Comparison of ENCODE assay signal across 8 cellular contexts in the genomic region with DNA sequence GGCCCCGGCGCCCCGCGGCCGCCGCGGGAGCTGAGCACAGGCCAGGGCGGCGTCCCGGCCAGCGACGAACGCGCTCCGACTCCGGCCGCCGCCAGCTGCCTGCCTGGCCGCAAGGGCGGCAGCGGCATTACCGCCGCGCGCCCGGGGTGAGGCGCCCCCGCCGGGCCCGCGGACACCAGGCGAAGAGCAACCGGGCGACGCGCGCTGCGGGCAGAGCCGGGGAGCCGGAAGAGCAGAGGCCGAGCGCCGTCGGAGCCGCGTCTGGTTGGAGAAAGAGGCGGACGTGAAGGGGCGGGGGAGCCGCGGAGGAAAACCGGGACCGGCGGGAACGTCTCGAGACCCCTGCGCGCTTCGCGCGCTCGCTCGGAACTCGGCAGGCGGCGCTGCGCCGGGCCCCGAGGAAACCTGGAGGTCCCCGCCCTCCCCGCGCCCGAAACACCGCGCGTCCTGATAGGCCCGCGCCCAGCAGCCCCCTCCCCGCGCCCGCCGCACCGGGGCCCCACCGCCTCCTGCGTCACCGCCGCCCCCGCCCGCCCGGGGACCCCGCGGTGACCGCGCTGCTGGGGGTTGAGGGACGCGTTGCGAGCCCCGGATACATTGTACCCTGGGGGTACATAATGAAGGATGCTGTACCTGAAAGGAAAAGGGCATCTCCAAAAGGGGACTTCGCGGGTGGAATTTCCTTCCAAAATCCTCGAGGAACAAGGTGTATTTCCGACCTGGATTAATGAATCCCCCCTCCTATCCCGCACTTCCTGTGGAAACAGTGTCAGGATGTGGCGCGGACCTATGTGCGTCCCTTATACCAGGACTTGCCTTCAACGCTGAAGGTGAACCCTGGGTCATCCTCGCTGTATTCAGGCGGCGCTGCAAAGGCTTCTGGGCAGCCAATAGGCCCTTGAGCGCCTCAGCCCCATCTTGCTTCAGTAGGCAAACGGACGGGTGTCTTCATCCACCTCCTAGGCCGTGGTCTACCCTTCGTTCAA. TPM values are rescaled to one million over a fixed set of nuclear protein-coding genes. Genes with fewer than 3 reads are reported as not detected.
A peak's percentile ranks its signal among the peaks of the same experiment; 100 is the strongest.
DNase-seq lines count a peak whose midpoint lies in the region; ATAC-seq and TF ChIP-seq lines count a peak whose summit lies in the region.

No MANE protein-coding gene starts in this region.

- peak overlapping the region; percentile 16 for H3K27ac Mint-ChIP-seq in activated naive CD8-positive, alpha-beta T cell treated with anti-CD3 and anti-CD28 coated beads, Interleukin-2, amount 10 ng/mL, durations not matched to agents 7 days and 5 days

- H3K9me3 Mint-ChIP-seq in activated naive CD8-positive, alpha-beta T cell treated with anti-CD3 and anti-CD28 coated beads, Interleukin-2, amount 10 ng/mL, durations not matched to agents 7 days and 5 days = no peaks in the 10 kb centered on the region

- H3K27ac ChIP-seq in ovary = peak overlapping the region; percentile 46 to 85
- H3K27ac ChIP-seq in vagina = peak overlapping the region; percentile 69

- H3K4me3 ChIP-seq in GM06990 (replicated peaks; ENCODE audit: low read depth, low read length) (peak overlapping the region; percentile 88), ovary (peak overlapping the region; percentile 57), vagina (peak overlapping the region; percentile 57 to 84)

- intact Hi-C loops in cardiac septum (cut with DNase I) (no loop called here), ovary (cut with DNase I) (no loop called here), vagina (cut with DNase I) (no loop called here)

- H3K9me3 ChIP-seq in ovary (no peaks in the 10 kb centered on the region), vagina (no peaks in the 10 kb centered on the region)

- H3K4me3 Mint-ChIP-seq in activated naive CD8-positive, alpha-beta T cell treated with anti-CD3 and anti-CD28 coated beads, Interleukin-2, amount 10 ng/mL, durations not matched to agents 7 days and 5 days = peak overlapping the region; percentile 81

- H3K4me1 Mint-ChIP-seq in activated naive CD8-positive, alpha-beta T cell treated with anti-CD3 and anti-CD28 coated beads, Interleukin-2, amount 10 ng/mL, durations not matched to agents 7 days and 5 days = peaks cover 13% of the 10 kb centered on the region

- H3K36me3 ChIP-seq in GM06990 (ENCODE audit: control insufficient read depth, insufficient read depth, low read length) = no peaks in the 10 kb centered on the region
- no peaks in the 10 kb centered on the region for H3K36me3 ChIP-seq in ovary
- no peaks in the 10 kb centered on the region for H3K36me3 ChIP-seq in vagina

- no peak for TF ChIP-seq EP300 in ovary (IDR thresholded peaks at IDR 0.05)

- H3K27me3 ChIP-seq in GM06990 (replicated peaks; ENCODE audit: control insufficient read depth, insufficient read depth, low read length) (no peaks in the 10 kb centered on the region), ovary (no peaks in the 10 kb centered on the region), vagina (no peaks in the 10 kb centered on the region)

- TF ChIP-seq CTCF in GM06990 (IDR thresholded peaks at IDR 0.05; ENCODE audit: insufficient read depth, low read length, poor library complexity, severe bottlenecking) = peak; percentile 51
- TF ChIP-seq CTCF in ovary (IDR thresholded peaks at IDR 0.05) = peak in 2 of 3 donors; percentile 32 to 38
- peak in 1 of 3 experiments; percentile 30 for TF ChIP-seq CTCF in vagina (IDR thresholded peaks at IDR 0.05)

- peaks cover 64% of the 10 kb centered on the region for H3K27me3 Mint-ChIP-seq in activated naive CD8-positive, alpha-beta T cell treated with anti-CD3 and anti-CD28 coated beads, Interleukin-2, amount 10 ng/mL, durations not matched to agents 7 days and 5 days

- DNase-seq in GM06990 (ENCODE audit: extremely low read depth, insufficient read length) = peak; percentile 93
- DNase-seq in Kasumi-1 (lab: John Stamatoyannopoulos, UW) = peak; percentile 70 to 83
- peak; percentile 88 to 92 for DNase-seq in SHP77 (lab: John Stamatoyannopoulos, UW)
- peak; percentile 73 for DNase-seq in activated naive CD8-positive, alpha-beta T cell treated with anti-CD3 and anti-CD28 coated beads, Interleukin-2, amount 10 ng/mL, durations not matched to agents 7 days and 5 days
- DNase-seq in cardiac septum (ENCODE audit: low spot score) = peak; percentile 84
- DNase-seq in ovary = peak; percentile 59 to 84 (median 78)
- no peak for DNase-seq in vagina (ENCODE audit: extremely low spot score in 2 of 2)

- 1 to 3% (median 2%) methylated on average over 53 to 115 of the region's 115 CpGs for WGBS in ovary, 3 donors

- POLR2A ChIA-PET in activated naive CD8-positive, alpha-beta T cell treated with anti-CD3 and anti-CD28 coated beads, Interleukin-2, amount 10 ng/mL, durations not matched to agents 7 days and 5 days (lab: Charles Lee) = no interaction called here

- peak; percentile 72 for ATAC-seq in GM21825 (IDR thresholded peaks at IDR 0.05; ENCODE audit: unreplicated experiment)
- peak; percentile 86 for ATAC-seq in activated naive CD8-positive, alpha-beta T cell treated with anti-CD3 and anti-CD28 coated beads, Interleukin-2, amount 10 ng/mL, durations not matched to agents 7 days and 5 days (ENCODE audit: low read depth)

- H3K4me1 ChIP-seq in ovary (ENCODE audit: insufficient read depth) = no peaks in the 10 kb centered on the region
- peaks cover 18% of the 10 kb centered on the region for H3K4me1 ChIP-seq in vagina

- no peaks in the 10 kb centered on the region for H3K36me3 Mint-ChIP-seq in activated naive CD8-positive, alpha-beta T cell treated with anti-CD3 and anti-CD28 coated beads, Interleukin-2, amount 10 ng/mL, durations not matched to agents 7 days and 5 days

- TF ChIP-seq POLR2A in ovary (IDR thresholded peaks at IDR 0.05) (no peak), vagina (IDR thresholded peaks at IDR 0.05) (no peak)

RNA-seq across cellular contexts. Expression of gene B4GALT6, which starts 1.0 kb away (rescaled TPM):
- total RNA-seq in activated naive CD8-positive, alpha-beta T cell treated with anti-CD3 and anti-CD28 coated beads, Interleukin-2, amount 10 ng/mL, durations not matched to agents 7 days and 5 days = under 1 TPM; 0.48 to 0.58 TPM
- total RNA-seq in cardiac septum (5.3 TPM), ovary (10 to 100 TPM in 3 of 7 donors, 1 to 10 TPM in 4; 3.3 to 16.5 (median 9.0) TPM), vagina (2.5 TPM)
- polyA plus RNA-seq in ovary = 1 to 10 TPM; 2.1 to 6.5 TPM

Comparison
In these comparisons a context has a peak if more than half of its experiments do, and no peak if none do; other contexts are left out.
1. DNase-seq: peak in GM06990 (single experiment), Kasumi-1 (2 of 2), SHP77 (2 of 2), activated naive CD8-positive, alpha-beta T cell treated with anti-CD3 and anti-CD28 coated beads, Interleukin-2, amount 10 ng/mL, durations not matched to agents 7 days and 5 days (single experiment), cardiac septum (single experiment) and ovary (5 of 5); none in vagina (0 of 2).
2. Peak in every context shown above with its lines, with median percentiles within 50 percentile points of each other: H3K4me3 ChIP-seq.